In genomic region chr3:150912501-150912900, GRCh38 we compare ENCODE assay signal across 21 cellular contexts. TPM values are rescaled to one million over a fixed set of nuclear protein-coding genes. Genes with fewer than 3 reads are reported as not detected.
DNase-seq lines count a peak whose midpoint lies in the region; ATAC-seq and TF ChIP-seq lines count a peak whose summit lies in the region.
"Had no signal": no experiment of that assay in that cellular context is flagged by ENCODE, and none has a peak within 500 bp of the region (broad histone marks: within the 10 kb centered on the region; RNA-seq: fewer than 3 reads in every experiment).

No MANE protein-coding gene starts in this region.

- H3K9me3 ChIP-seq in cardiac muscle cell (ENCODE audit: low read depth), result no peaks in the 10 kb centered on the region
- H3K9me3 ChIP-seq: thoracic aorta had no signal

- intact Hi-C loops in cardiac septum (cut with DNase I), result no loop called here

- no peak overlapping the region for H3K4me3 ChIP-seq in cardiac muscle cell
- H3K4me3 ChIP-seq: thoracic aorta had no signal

- H3K27ac ChIP-seq in cardiac muscle cell, result peak overlapping the region; percentile 34
- H3K27ac ChIP-seq: thoracic aorta had no signal

- TF ChIP-seq CTCF in cardiac muscle cell (IDR thresholded peaks at IDR 0.05; ENCODE audit: low read depth, low read length), result no peak

- ATAC-seq in GM21576 (IDR thresholded peaks at IDR 0.05; ENCODE audit: unreplicated experiment), result peak; percentile 59
- peak; percentile 68 for ATAC-seq in HG03378 (IDR thresholded peaks at IDR 0.05; ENCODE audit: unreplicated experiment)
- no peak for ATAC-seq in GM19324 (IDR thresholded peaks at IDR 0.05; ENCODE audit: low FRiP score, unreplicated experiment)

- no peaks in the 10 kb centered on the region for H3K36me3 ChIP-seq in cardiac muscle cell
- H3K36me3 ChIP-seq: thoracic aorta had no signal

- H3K4me1 ChIP-seq in cardiac muscle cell (ENCODE audit: low read depth), result peaks cover 16% of the 10 kb centered on the region

- H3K27me3 ChIP-seq in cardiac muscle cell, result no peaks in the 10 kb centered on the region

- DNase-seq in cardiac muscle cell (ENCODE audit: low read depth in 1 of 2, low spot score in 1 of 2), result no peak
- DNase-seq in cardiac septum (ENCODE audit: low spot score), result no peak
- DNase-seq in iPS-NIHi11 (ENCODE audit: low spot score), result no peak
- DNase-seq in amygdala (lab: John Stamatoyannopoulos, UW), result no peak
- no peak for DNase-seq in NCI-H146 treated with DMSO at 0.1 percent for 48 hours (lab: John Stamatoyannopoulos, UW; ENCODE audit: unreplicated experiment)
- DNase-seq: 8988T; activated CD4-positive, alpha-beta T cell treated with anti-CD3 and anti-CD28 coated beads, Interleukin-2, amount 10 ng/mL, durations not matched to agents 24 days and 14 days; activated CD8-positive, alpha-beta memory T cell treated with anti-CD3 and anti-CD28 coated beads, Interleukin-2, amount 50 U/mL, for 4 hours; activated effector memory CD4-positive, alpha-beta T cell treated with anti-CD3 and anti-CD28 coated beads, Interleukin-2, amount 50 U/mL, for 16 hours; GF-D8; H9; midbrain; NK-92 treated with Interleukin-12 subunit alpha and Interleukin-12 subunit beta, amount 100 ng/mL, for 24 hours had no signal

RNA-seq across cellular contexts. Expression of gene MINDY4B, which starts 7.3 kb away (rescaled TPM):
- total RNA-seq in cardiac muscle cell (not detected in 2 replicates), cardiac septum (not detected)
- polyA plus RNA-seq in cardiac muscle cell, result not detected in 2 replicates
- total RNA-seq: activated CD4-positive, alpha-beta T cell treated with anti-CD3 and anti-CD28 coated beads, Interleukin-2, amount 10 ng/mL, durations not matched to agents 24 days and 14 days; bronchial epithelial cell; H9; thoracic aorta had no signal
- polyA plus RNA-seq: adipose tissue, BJ, esophagus had no signal
